Comparison of ENCODE assay signal across 8 cellular contexts in genomic region chr11:67352546-67353316, GRCh38.
DNase-seq lines count a peak whose midpoint lies in the region; ATAC-seq and TF ChIP-seq lines count a peak whose summit lies in the region.

No MANE protein-coding gene starts in this region.

- H3K9me3 ChIP-seq in effector memory CD4-positive, alpha-beta T cell (ENCODE audit: control insufficient read depth, low read length): no peaks in the 10 kb centered on the region
- no peaks in the 10 kb centered on the region for H3K9me3 ChIP-seq in mucosa of rectum (ENCODE audit: control insufficient read depth in 2 of 2, low read length in 2 of 2)

- H3K27ac ChIP-seq in effector memory CD4-positive, alpha-beta T cell (ENCODE audit: insufficient read depth, low read length, poor library complexity, severe bottlenecking): peak overlapping the region; percentile 97
- H3K27ac ChIP-seq in mucosa of rectum (ENCODE audit: low read depth in 2 of 2, low read length in 2 of 2): peak overlapping the region; percentile 99 to 100

- H3K4me1 ChIP-seq in effector memory CD4-positive, alpha-beta T cell (ENCODE audit: control insufficient read depth, insufficient read depth, low read length, poor library complexity, severe bottlenecking): peaks cover 48% of the 10 kb centered on the region
- H3K4me1 ChIP-seq in mucosa of rectum (ENCODE audit: control insufficient read depth in 2 of 2, insufficient read depth in 2 of 2, low read length in 2 of 2): peaks cover 51 to 72% of the 10 kb centered on the region in 2 donors

- no peak for TF ChIP-seq CTCF in AG10803 (conservative IDR thresholded peaks at IDR 0.05; ENCODE audit: low read length)

- H3K36me3 ChIP-seq in effector memory CD4-positive, alpha-beta T cell (ENCODE audit: control insufficient read depth, insufficient read depth, low read length): no peaks in the 10 kb centered on the region
- peaks cover 3 to 5% of the 10 kb centered on the region in 2 donors for H3K36me3 ChIP-seq in mucosa of rectum (ENCODE audit: control insufficient read depth in 2 of 2, insufficient read depth in 2 of 2, low read length in 2 of 2)

- peak overlapping the region; percentile 76 for H3K4me3 ChIP-seq in AG10803 (ENCODE audit: low read length)
- peak overlapping the region; percentile 74 for H3K4me3 ChIP-seq in effector memory CD4-positive, alpha-beta T cell (ENCODE audit: insufficient read depth, low read depth, low read length, poor library complexity, severe bottlenecking)
- peak overlapping the region; percentile 93 to 97 for H3K4me3 ChIP-seq in mucosa of rectum (ENCODE audit: low read length in 2 of 2)

- DNase-seq in AG10803 (ENCODE audit: low read depth): peak; percentile 28
- peak; percentile 72 to 85 for DNase-seq in SHP77 (lab: John Stamatoyannopoulos, UW)
- DNase-seq in effector memory CD4-positive, alpha-beta T cell: no peak
- DNase-seq in activated effector memory CD4-positive, alpha-beta T cell treated with anti-CD3 and anti-CD28 coated beads, Interleukin-2, amount 50 U/mL, for 16 hours: no peak
- no peak for DNase-seq in ecto neural progenitor cell (ENCODE audit: low spot score)

- ATAC-seq in GM18519 (IDR thresholded peaks at IDR 0.05; ENCODE audit: low FRiP score, unreplicated experiment): peak; percentile 1
- ATAC-seq in HG03196 (IDR thresholded peaks at IDR 0.05; ENCODE audit: unreplicated experiment): peak; percentile 1

- no peaks in the 10 kb centered on the region for H3K27me3 ChIP-seq in effector memory CD4-positive, alpha-beta T cell (replicated peaks; ENCODE audit: control insufficient read depth, insufficient read depth, low read length, poor library complexity, severe bottlenecking)
- no peaks in the 10 kb centered on the region for H3K27me3 ChIP-seq in mucosa of rectum (ENCODE audit: control insufficient read depth in 2 of 2, insufficient read depth in 2 of 2, low read length in 2 of 2)

- peak overlapping the region; percentile 99 for H3K9ac ChIP-seq in mucosa of rectum (ENCODE audit: low read depth in 1 of 2, low read length in 2 of 2)

Comparison
In these comparisons a context has a peak if more than half of its experiments do, and no peak if none do; other contexts are left out.
1. DNase-seq: peak in AG10803 (single experiment) and SHP77 (2 of 2); none in effector memory CD4-positive, alpha-beta T cell (0 of 3), activated effector memory CD4-positive, alpha-beta T cell treated with anti-CD3 and anti-CD28 coated beads, Interleukin-2, amount 50 U/mL, for 16 hours (single experiment) and ecto neural progenitor cell (single experiment).
2. Peak in every context shown above with its lines, with median percentiles within 50 percentile points of each other: H3K4me3 ChIP-seq.